1 cellular context compared by ENCODE assay signal in genomic region chr6:13454286-13455221, GRCh38.
TF ChIP-seq lines count a peak whose summit lies in the region.

No MANE protein-coding gene starts in this region.

TF ChIP-seq in GM12878, 131 proteins besides CTCF, POLR2A, EP300 and RAD21 (continued from another document):
- TF ChIP-seq, protein P1, sequence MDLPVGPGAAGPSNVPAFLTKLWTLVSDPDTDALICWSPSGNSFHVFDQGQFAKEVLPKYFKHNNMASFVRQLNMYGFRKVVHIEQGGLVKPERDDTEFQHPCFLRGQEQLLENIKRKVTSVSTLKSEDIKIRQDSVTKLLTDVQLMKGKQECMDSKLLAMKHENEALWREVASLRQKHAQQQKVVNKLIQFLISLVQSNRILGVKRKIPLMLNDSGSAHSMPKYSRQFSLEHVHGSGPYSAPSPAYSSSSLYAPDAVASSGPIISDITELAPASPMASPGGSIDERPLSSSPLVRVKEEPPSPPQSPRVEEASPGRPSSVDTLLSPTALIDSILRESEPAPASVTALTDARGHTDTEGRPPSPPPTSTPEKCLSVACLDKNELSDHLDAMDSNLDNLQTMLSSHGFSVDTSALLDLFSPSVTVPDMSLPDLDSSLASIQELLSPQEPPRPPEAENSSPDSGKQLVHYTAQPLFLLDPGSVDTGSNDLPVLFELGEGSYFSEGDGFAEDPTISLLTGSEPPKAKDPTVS (IDR thresholded peaks at IDR 0.05; ENCODE audit: low read depth, low read length): no peak
- TF ChIP-seq, protein P2, sequence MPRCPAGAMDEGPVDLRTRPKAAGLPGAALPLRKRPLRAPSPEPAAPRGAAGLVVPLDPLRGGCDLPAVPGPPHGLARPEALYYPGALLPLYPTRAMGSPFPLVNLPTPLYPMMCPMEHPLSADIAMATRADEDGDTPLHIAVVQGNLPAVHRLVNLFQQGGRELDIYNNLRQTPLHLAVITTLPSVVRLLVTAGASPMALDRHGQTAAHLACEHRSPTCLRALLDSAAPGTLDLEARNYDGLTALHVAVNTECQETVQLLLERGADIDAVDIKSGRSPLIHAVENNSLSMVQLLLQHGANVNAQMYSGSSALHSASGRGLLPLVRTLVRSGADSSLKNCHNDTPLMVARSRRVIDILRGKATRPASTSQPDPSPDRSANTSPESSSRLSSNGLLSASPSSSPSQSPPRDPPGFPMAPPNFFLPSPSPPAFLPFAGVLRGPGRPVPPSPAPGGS (IDR thresholded peaks at IDR 0.05; ENCODE audit: borderline replicate concordance, insufficient read depth, low read depth, low read length, poor library complexity, severe bottlenecking): no peak
- TF ChIP-seq, protein P3, sequence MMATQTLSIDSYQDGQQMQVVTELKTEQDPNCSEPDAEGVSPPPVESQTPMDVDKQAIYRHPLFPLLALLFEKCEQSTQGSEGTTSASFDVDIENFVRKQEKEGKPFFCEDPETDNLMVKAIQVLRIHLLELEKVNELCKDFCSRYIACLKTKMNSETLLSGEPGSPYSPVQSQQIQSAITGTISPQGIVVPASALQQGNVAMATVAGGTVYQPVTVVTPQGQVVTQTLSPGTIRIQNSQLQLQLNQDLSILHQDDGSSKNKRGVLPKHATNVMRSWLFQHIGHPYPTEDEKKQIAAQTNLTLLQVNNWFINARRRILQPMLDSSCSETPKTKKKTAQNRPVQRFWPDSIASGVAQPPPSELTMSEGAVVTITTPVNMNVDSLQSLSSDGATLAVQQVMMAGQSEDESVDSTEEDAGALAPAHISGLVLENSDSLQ (IDR thresholded peaks at IDR 0.05): peak; percentile 91
- TF ChIP-seq, protein P4, sequence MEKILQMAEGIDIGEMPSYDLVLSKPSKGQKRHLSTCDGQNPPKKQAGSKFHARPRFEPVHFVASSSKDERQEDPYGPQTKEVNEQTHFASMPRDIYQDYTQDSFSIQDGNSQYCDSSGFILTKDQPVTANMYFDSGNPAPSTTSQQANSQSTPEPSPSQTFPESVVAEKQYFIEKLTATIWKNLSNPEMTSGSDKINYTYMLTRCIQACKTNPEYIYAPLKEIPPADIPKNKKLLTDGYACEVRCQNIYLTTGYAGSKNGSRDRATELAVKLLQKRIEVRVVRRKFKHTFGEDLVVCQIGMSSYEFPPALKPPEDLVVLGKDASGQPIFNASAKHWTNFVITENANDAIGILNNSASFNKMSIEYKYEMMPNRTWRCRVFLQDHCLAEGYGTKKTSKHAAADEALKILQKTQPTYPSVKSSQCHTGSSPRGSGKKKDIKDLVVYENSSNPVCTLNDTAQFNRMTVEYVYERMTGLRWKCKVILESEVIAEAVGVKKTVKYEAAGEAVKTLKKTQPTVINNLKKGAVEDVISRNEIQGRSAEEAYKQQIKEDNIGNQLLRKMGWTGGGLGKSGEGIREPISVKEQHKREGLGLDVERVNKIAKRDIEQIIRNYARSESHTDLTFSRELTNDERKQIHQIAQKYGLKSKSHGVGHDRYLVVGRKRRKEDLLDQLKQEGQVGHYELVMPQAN (conservative IDR thresholded peaks at IDR 0.05): no peak
- TF ChIP-seq CREM (IDR thresholded peaks at IDR 0.05; ENCODE audit: low read depth) (peak; percentile 36), NFXL1 (IDR thresholded peaks at IDR 0.05; ENCODE audit: borderline replicate concordance) (no peak), CEBPB (IDR thresholded peaks at IDR 0.05; ENCODE audit: borderline replicate concordance in 1 of 2, low read depth in 2 of 2, low read length in 2 of 2) (no peak), YBX1 (IDR thresholded peaks at IDR 0.05) (no peak), MXI1 (IDR thresholded peaks at IDR 0.05; ENCODE audit: low read depth, low read length) (no peak; the same call in 1 of the 2 replicates), YY1 (IDR thresholded peaks at IDR 0.05; ENCODE audit: low read depth, low read length) (peak; percentile 26; the same call in 1 of the 2 replicates), EED (IDR thresholded peaks at IDR 0.05; ENCODE audit: low read depth) (peak; percentile 53), NR2C1 (IDR thresholded peaks at IDR 0.05) (no peak), SUPT20H (IDR thresholded peaks at IDR 0.05; ENCODE audit: borderline replicate concordance, control insufficient read depth, low read depth, low read length) (no peak), TARDBP (IDR thresholded peaks at IDR 0.05; ENCODE audit: borderline replicate concordance) (no peak), HCFC1 (IDR thresholded peaks at IDR 0.05; ENCODE audit: low read length) (no peak), STAT1 (conservative IDR thresholded peaks at IDR 0.05) (no peak), PAX5 (IDR thresholded peaks at IDR 0.05; ENCODE audit: borderline replicate concordance, low read depth, low read length) (peak; percentile 40; the same call in 1 of the 2 replicates), CEBPZ (IDR thresholded peaks at IDR 0.05; ENCODE audit: low read depth, low read length) (no peak), ATF2 (IDR thresholded peaks at IDR 0.05; ENCODE audit: low read length) (0 out of 2 replicates have a peak, but pooled peaks have one; percentile 58), CBX5 (IDR thresholded peaks at IDR 0.05; ENCODE audit: low read depth) (no peak), IKZF1 (conservative IDR thresholded peaks at IDR 0.05) (peak; percentile 89), MAX (IDR thresholded peaks at IDR 0.05; ENCODE audit: low read depth, low read length) (peak; percentile 39; the same call in 1 of the 2 replicates), ZNF622 (IDR thresholded peaks at IDR 0.05) (no peak), LARP7 (IDR thresholded peaks at IDR 0.05) (no peak), ZNF207 (IDR thresholded peaks at IDR 0.05; ENCODE audit: borderline replicate concordance) (no peak), POLR2AphosphoS2 (IDR thresholded peaks at IDR 0.05; ENCODE audit: low read depth, low read length) (no peak), NFIC (IDR thresholded peaks at IDR 0.05; ENCODE audit: low read depth, low read length) (no peak; the same call in 1 of the 2 replicates), FOS (IDR thresholded peaks at IDR 0.05; ENCODE audit: borderline replicate concordance, extremely low read depth, insufficient read length) (no peak), GATAD2B (conservative IDR thresholded peaks at IDR 0.05; ENCODE audit: low read depth) (peak; percentile 83; the same call in 1 of the 2 replicates), HDAC6 (IDR thresholded peaks at IDR 0.05; ENCODE audit: unreplicated experiment) (no peak), EZH2 (IDR thresholded peaks at IDR 0.05; ENCODE audit: borderline replicate concordance, control insufficient read depth, low read depth, low read length) (no peak), TCF7 (IDR thresholded peaks at IDR 0.05; ENCODE audit: borderline replicate concordance) (no peak), ETV6 (conservative IDR thresholded peaks at IDR 0.05 in 1 of 2, IDR thresholded peaks at IDR 0.05 in 1 of 2; ENCODE audit: borderline replicate concordance in 1 of 2, low read depth in 1 of 2) (no peak), JUND (IDR thresholded peaks at IDR 0.05; ENCODE audit: low read depth, low read length) (peak; percentile 16; the same call in 1 of the 2 replicates), ZZZ3 (IDR thresholded peaks at IDR 0.05; ENCODE audit: control insufficient read depth, insufficient read length, low read depth) (no peak), NRF1 (conservative IDR thresholded peaks at IDR 0.05; ENCODE audit: low read depth, low read length) (no peak), RCOR1 (conservative IDR thresholded peaks at IDR 0.05; ENCODE audit: low read depth, low read length) (no peak)
- TF ChIP-seq, protein P5, sequence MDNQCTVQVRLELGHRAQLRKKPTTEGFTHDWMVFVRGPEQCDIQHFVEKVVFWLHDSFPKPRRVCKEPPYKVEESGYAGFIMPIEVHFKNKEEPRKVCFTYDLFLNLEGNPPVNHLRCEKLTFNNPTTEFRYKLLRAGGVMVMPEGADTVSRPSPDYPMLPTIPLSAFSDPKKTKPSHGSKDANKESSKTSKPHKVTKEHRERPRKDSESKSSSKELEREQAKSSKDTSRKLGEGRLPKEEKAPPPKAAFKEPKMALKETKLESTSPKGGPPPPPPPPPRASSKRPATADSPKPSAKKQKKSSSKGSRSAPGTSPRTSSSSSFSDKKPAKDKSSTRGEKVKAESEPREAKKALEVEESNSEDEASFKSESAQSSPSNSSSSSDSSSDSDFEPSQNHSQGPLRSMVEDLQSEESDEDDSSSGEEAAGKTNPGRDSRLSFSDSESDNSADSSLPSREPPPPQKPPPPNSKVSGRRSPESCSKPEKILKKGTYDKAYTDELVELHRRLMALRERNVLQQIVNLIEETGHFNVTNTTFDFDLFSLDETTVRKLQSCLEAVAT (IDR thresholded peaks at IDR 0.05): peak; percentile 61; the same call in 1 of the 2 replicates
- TF ChIP-seq, protein P6, sequence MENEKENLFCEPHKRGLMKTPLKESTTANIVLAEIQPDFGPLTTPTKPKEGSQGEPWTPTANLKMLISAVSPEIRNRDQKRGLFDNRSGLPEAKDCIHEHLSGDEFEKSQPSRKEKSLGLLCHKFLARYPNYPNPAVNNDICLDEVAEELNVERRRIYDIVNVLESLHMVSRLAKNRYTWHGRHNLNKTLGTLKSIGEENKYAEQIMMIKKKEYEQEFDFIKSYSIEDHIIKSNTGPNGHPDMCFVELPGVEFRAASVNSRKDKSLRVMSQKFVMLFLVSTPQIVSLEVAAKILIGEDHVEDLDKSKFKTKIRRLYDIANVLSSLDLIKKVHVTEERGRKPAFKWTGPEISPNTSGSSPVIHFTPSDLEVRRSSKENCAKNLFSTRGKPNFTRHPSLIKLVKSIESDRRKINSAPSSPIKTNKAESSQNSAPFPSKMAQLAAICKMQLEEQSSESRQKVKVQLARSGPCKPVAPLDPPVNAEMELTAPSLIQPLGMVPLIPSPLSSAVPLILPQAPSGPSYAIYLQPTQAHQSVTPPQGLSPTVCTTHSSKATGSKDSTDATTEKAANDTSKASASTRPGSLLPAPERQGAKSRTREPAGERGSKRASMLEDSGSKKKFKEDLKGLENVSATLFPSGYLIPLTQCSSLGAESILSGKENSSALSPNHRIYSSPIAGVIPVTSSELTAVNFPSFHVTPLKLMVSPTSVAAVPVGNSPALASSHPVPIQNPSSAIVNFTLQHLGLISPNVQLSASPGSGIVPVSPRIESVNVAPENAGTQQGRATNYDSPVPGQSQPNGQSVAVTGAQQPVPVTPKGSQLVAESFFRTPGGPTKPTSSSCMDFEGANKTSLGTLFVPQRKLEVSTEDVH (IDR thresholded peaks at IDR 0.05; ENCODE audit: low read depth, partially characterized antibody): no peak
- TF ChIP-seq, protein P7, sequence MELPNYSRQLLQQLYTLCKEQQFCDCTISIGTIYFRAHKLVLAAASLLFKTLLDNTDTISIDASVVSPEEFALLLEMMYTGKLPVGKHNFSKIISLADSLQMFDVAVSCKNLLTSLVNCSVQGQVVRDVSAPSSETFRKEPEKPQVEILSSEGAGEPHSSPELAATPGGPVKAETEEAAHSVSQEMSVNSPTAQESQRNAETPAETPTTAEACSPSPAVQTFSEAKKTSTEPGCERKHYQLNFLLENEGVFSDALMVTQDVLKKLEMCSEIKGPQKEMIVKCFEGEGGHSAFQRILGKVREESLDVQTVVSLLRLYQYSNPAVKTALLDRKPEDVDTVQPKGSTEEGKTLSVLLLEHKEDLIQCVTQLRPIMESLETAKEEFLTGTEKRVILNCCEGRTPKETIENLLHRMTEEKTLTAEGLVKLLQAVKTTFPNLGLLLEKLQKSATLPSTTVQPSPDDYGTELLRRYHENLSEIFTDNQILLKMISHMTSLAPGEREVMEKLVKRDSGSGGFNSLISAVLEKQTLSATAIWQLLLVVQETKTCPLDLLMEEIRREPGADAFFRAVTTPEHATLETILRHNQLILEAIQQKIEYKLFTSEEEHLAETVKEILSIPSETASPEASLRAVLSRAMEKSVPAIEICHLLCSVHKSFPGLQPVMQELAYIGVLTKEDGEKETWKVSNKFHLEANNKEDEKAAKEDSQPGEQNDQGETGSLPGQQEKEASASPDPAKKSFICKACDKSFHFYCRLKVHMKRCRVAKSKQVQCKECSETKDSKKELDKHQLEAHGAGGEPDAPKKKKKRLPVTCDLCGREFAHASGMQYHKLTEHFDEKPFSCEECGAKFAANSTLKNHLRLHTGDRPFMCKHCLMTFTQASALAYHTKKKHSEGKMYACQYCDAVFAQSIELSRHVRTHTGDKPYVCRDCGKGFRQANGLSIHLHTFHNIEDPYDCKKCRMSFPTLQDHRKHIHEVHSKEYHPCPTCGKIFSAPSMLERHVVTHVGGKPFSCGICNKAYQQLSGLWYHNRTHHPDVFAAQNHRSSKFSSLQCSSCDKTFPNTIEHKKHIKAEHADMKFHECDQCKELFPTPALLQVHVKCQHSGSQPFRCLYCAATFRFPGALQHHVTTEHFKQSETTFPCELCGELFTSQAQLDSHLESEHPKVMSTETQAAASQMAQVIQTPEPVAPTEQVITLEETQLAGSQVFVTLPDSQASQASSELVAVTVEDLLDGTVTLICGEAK (IDR thresholded peaks at IDR 0.05; ENCODE audit: borderline replicate concordance): no peak
